15 cellular contexts compared by ENCODE assay signal in the genomic region with DNA sequence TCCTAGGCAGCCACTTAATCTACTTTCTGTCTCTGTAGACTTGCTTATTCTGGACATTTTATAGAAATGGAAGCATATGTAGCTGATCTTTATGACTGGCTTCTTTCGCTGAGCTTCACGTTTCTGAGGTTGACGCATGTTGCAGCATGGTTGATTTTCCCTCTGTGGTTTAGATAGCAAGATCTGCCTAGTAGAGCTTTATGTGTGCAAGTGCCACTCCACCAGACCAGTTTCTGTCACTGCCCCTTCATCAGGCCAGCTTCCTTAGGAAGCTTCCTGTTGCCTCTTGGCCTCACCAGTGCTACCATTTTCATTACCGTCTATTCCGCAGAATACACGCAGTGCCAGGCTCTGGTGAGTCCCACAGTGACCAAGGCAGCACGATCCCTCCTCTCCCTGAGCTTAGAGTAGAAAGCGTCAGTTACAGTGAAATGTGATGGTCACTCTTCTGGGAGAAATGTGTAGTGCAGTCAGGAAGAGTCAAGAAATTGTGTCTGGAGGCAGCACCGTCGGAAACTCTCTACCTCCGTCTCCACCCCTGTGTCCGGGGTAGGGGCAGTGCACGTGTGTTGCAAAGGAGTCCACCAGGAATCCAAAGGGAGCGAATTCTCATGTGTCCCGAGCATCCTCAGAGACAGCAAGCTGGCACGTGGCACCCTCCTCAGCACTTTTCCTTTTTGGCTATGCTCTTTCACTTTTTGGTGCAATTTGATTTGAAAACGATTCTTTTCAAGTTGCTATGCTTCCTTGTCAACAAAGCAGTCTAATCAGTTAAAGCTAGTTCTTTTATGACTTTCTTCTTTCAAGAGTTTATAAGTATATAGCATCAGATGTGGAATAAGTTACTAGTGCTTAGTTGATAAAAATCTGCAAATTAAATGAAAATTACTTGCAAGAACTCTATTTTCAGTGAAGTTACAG. TPM values are rescaled to one million over a fixed set of nuclear protein-coding genes. Genes with fewer than 3 reads are reported as not detected.
DNase-seq lines count a peak whose midpoint lies in the region; ATAC-seq and TF ChIP-seq lines count a peak whose summit lies in the region.
"Had no signal": no experiment of that assay in that cellular context is flagged by ENCODE, and none has a peak within 500 bp of the region (broad histone marks: within the 10 kb centered on the region; RNA-seq: fewer than 3 reads in every experiment).

No MANE protein-coding gene starts in this region.

- H3K4me1 Mint-ChIP-seq in stimulated activated naive CD8-positive, alpha-beta T cell treated with anti-CD3 and anti-CD28 coated beads, Interleukin-15, Interleukin-2, amounts not matched to agents 100 ng/mL and 50 ng/mL, for 24 hours (ENCODE audit: low read depth): peaks cover 84% of the 10 kb centered on the region

- H3K9me3 Mint-ChIP-seq in stimulated activated naive CD8-positive, alpha-beta T cell treated with anti-CD3 and anti-CD28 coated beads, Interleukin-15, Interleukin-2, amounts not matched to agents 100 ng/mL and 50 ng/mL, for 24 hours: no peaks in the 10 kb centered on the region

- peaks cover 76% of the 10 kb centered on the region for H3K36me3 Mint-ChIP-seq in stimulated activated naive CD8-positive, alpha-beta T cell treated with anti-CD3 and anti-CD28 coated beads, Interleukin-15, Interleukin-2, amounts not matched to agents 100 ng/mL and 50 ng/mL, for 24 hours (ENCODE audit: low read depth)

- ATAC-seq in HG03354 (IDR thresholded peaks at IDR 0.05; ENCODE audit: poor library complexity, severe bottlenecking, unreplicated experiment) (no peak), aorta (ENCODE audit: low FRiP score) (no peak)

- no peak overlapping the region for H3K4me3 ChIP-seq in fibroblast of villous mesenchyme (ENCODE audit: low read depth, low read length)
- no peak overlapping the region for H3K4me3 ChIP-seq in aorta (ENCODE audit: low read length in 2 of 2)
- H3K4me3 ChIP-seq: HAP-1, ovary, transverse colon had no signal

- H3K27ac Mint-ChIP-seq in stimulated activated naive CD8-positive, alpha-beta T cell treated with anti-CD3 and anti-CD28 coated beads, Interleukin-15, Interleukin-2, amounts not matched to agents 100 ng/mL and 50 ng/mL, for 24 hours: peak overlapping the region; percentile 99

- no peaks in the 10 kb centered on the region for H3K9me3 ChIP-seq in aorta (ENCODE audit: control insufficient read depth, low read length)
- H3K9me3 ChIP-seq: HAP-1, ovary, transverse colon had no signal

- in situ Hi-C loops in KBM-7 (cut with MboI; ENCODE audit: low pct_unique_long_range_greater_than_20kb, low sequenced_read_pairs): no loop called here

- DNase-seq in stimulated activated CD4-positive, alpha-beta T cell treated with anti-CD3 and anti-CD28 coated beads, Interleukin-15, amount 100 ng/mL, for 24 hours: peak; percentile 59
- no peak for DNase-seq in stimulated activated CD4-positive, alpha-beta T cell treated with anti-CD3 and anti-CD28 coated beads, Interleukin-4, amount 100 ng/mL, for 1 hour
- DNase-seq in activated T-cell treated with anti-CD3 and anti-CD28 coated beads, Interleukin-2, amount 50 U/mL, for 48 hours: peak; percentile 57 to 62
- DNase-seq in fibroblast of villous mesenchyme (ENCODE audit: low read depth) (no peak), aorta (no peak), KBM-7 (no peak)
- DNase-seq: NCI-H2029, NCI-H69, ovary, transverse colon had no signal

- no peak overlapping the region for H3K27ac ChIP-seq in aorta (ENCODE audit: low read depth in 1 of 2, low read length in 2 of 2)
- H3K27ac ChIP-seq: HL-60, ovary, RWPE1 had no signal

- H3K27me3 ChIP-seq in aorta (ENCODE audit: control insufficient read depth in 1 of 2, insufficient read depth in 2 of 2, low read length in 1 of 2): no peaks in the 10 kb centered on the region
- H3K27me3 ChIP-seq: ovary, transverse colon had no signal

- peak overlapping the region; percentile 70 for H3K4me3 Mint-ChIP-seq in stimulated activated naive CD8-positive, alpha-beta T cell treated with anti-CD3 and anti-CD28 coated beads, Interleukin-15, Interleukin-2, amounts not matched to agents 100 ng/mL and 50 ng/mL, for 24 hours

- 90 to 92% methylated on average over 17 of the region's 17 CpGs for WGBS in aorta, 2 donors

- no peaks in the 10 kb centered on the region for H3K27me3 Mint-ChIP-seq in stimulated activated naive CD8-positive, alpha-beta T cell treated with anti-CD3 and anti-CD28 coated beads, Interleukin-15, Interleukin-2, amounts not matched to agents 100 ng/mL and 50 ng/mL, for 24 hours

- TF ChIP-seq CTCF in fibroblast of villous mesenchyme (IDR thresholded peaks at IDR 0.05; ENCODE audit: insufficient read depth, low read depth, low read length): peak; percentile 14

- intact Hi-C loops in aorta (cut with DNase I): no loop called here

- H3K36me3 ChIP-seq in aorta (ENCODE audit: control insufficient read depth in 1 of 2, insufficient read depth in 2 of 2, low read length in 1 of 2): no peaks in the 10 kb centered on the region
- H3K36me3 ChIP-seq: HAP-1, ovary had no signal

- no peaks in the 10 kb centered on the region for H3K4me1 ChIP-seq in aorta (ENCODE audit: control insufficient read depth in 1 of 2, insufficient read depth in 2 of 2, low read length in 2 of 2)
- H3K4me1 ChIP-seq: HAP-1 had no signal

RNA-seq across cellular contexts. Expression of a gene that starts 45.4 kb away (rescaled TPM):
- total RNA-seq in fibroblast of villous mesenchyme: 0.86 and 4.5 TPM in 2 replicates
- total RNA-seq in aorta: 10 to 100 TPM; 18.7 to 25.3 TPM
- polyA plus RNA-seq in aorta: 1 to 10 TPM; 1.7 to 9.1 TPM

Comparison
In these comparisons a context has a peak if more than half of its experiments do, and no peak if none do; other contexts are left out.
1. DNase-seq: peak in stimulated activated CD4-positive, alpha-beta T cell treated with anti-CD3 and anti-CD28 coated beads, Interleukin-15, amount 100 ng/mL, for 24 hours (single experiment) and activated T-cell treated with anti-CD3 and anti-CD28 coated beads, Interleukin-2, amount 50 U/mL, for 48 hours (2 of 2); none in stimulated activated CD4-positive, alpha-beta T cell treated with anti-CD3 and anti-CD28 coated beads, Interleukin-4, amount 100 ng/mL, for 1 hour (single experiment), fibroblast of villous mesenchyme (single experiment), aorta (0 of 2) and KBM-7 (single experiment).